Comparison of ENCODE assay signal across 8 cellular contexts in the genomic region with DNA sequence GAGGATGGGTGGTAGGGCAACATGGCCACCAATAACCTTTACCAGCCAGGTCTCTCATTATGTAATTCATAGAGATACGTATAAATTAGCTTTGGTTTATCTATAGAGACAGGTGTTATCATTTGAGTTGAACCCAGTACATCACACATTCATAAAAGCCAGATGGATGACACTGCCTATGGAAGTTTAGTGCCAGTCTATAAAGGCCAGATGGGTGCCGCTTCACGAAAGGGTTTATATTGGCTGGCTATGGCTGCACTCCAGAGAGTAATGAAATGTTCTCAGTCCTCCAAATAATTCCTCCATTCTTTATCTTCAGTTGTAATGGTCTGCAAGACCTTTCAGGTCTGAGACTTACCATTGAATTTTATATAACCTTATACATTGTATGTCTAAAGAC.
"Had no signal": no experiment of that assay in that cellular context is flagged by ENCODE, and none has a peak within 500 bp of the region (broad histone marks: within the 10 kb centered on the region; RNA-seq: fewer than 3 reads in every experiment).

No MANE protein-coding gene starts in this region.

- H3K4me3 ChIP-seq: GM12878 had no signal

- FAIRE-seq: G401.6, GM12878, GM12891, GM12892, GM18507, GM19239 had no signal

- DNase-seq: GDM1, GF-D8 had no signal

- ATAC-seq: GM12878 had no signal
